Comparison of ENCODE assay signal across 19 cellular contexts in genomic region chr16:69562818-69563217, GRCh38. TPM values are rescaled to one million over a fixed set of nuclear protein-coding genes. Genes with fewer than 3 reads are reported as not detected.
DNase-seq lines count a peak whose midpoint lies in the region; ATAC-seq, FAIRE-seq and TF ChIP-seq lines count a peak whose summit lies in the region.
"Had no signal": no experiment of that assay in that cellular context is flagged by ENCODE, and none has a peak within 500 bp of the region (broad histone marks: within the 10 kb centered on the region; RNA-seq: fewer than 3 reads in every experiment).

No MANE protein-coding gene starts in this region.

- H3K4me3 Mint-ChIP-seq in Calu3 (ENCODE audit: low read depth, unreplicated experiment): no peak overlapping the region
- H3K4me3 Mint-ChIP-seq in activated T-helper 17 cell treated with anti-CD3 and anti-CD28 coated beads, Interleukin-2, amount 50 U/mL, for 72 hours: peak overlapping the region; percentile 83
- peak overlapping the region in 1 of 5 donors; percentile 9 for H3K4me3 Mint-ChIP-seq in immature natural killer cell
- no peak overlapping the region for H3K4me3 Mint-ChIP-seq in activated CD8-positive, alpha-beta T cell treated with anti-CD3 and anti-CD28 coated beads for 36 hours

- H3K27ac ChIP-seq in A549: peak overlapping the region in 1 of 2 experiments; percentile 99; a peak in 3 of 6 replicates

- TF ChIP-seq EP300 in A549 (IDR thresholded peaks at IDR 0.05): no peak

- 92% methylated on average over 3 of the region's 3 CpGs for WGBS in A549 (ENCODE audit: missing lambda C conversion rate)

- no peak overlapping the region for H3K4me2 ChIP-seq in A549

- CTCF ChIA-PET in A549 (lab: Yijun Ruan, JAX) (no interaction called here), Calu3 (lab: Charles Lee) (no interaction called here)
- CTCF ChIA-PET in activated CD8-positive, alpha-beta T cell treated with anti-CD3 and anti-CD28 coated beads for 36 hours (lab: Charles Lee): no interaction called here

- H3K27me3 Mint-ChIP-seq in Calu3 (ENCODE audit: unreplicated experiment): no peaks in the 10 kb centered on the region
- no peaks in the 10 kb centered on the region for H3K27me3 Mint-ChIP-seq in activated T-helper 17 cell treated with anti-CD3 and anti-CD28 coated beads, Interleukin-2, amount 50 U/mL, for 72 hours
- H3K27me3 Mint-ChIP-seq in immature natural killer cell (ENCODE audit: low read depth in 3 of 3): peaks cover 8 to 23% (median 21%) of the 10 kb centered on the region in 3 donors
- H3K27me3 Mint-ChIP-seq in activated CD8-positive, alpha-beta T cell treated with anti-CD3 and anti-CD28 coated beads for 36 hours: no peaks in the 10 kb centered on the region
- H3K27me3 Mint-ChIP-seq: CD4-positive, alpha-beta T cell had no signal

- TF ChIP-seq CTCF in A549 (IDR thresholded peaks at IDR 0.05) (no peak), Calu3 (IDR thresholded peaks at IDR 0.05; ENCODE audit: unreplicated experiment) (no peak)
- TF ChIP-seq CTCF in activated CD8-positive, alpha-beta T cell treated with anti-CD3 and anti-CD28 coated beads for 36 hours (IDR thresholded peaks at IDR 0.05): no peak

- H3K4me1 Mint-ChIP-seq in Calu3 (ENCODE audit: low read depth, unreplicated experiment) (peaks cover 15% of the 10 kb centered on the region), immature natural killer cell (peaks cover 28 to 33% of the 10 kb centered on the region in 2 donors)
- H3K4me1 Mint-ChIP-seq in activated T-helper 17 cell treated with anti-CD3 and anti-CD28 coated beads, Interleukin-2, amount 50 U/mL, for 72 hours: peaks cover 12% of the 10 kb centered on the region
- H3K4me1 Mint-ChIP-seq in activated CD8-positive, alpha-beta T cell treated with anti-CD3 and anti-CD28 coated beads for 36 hours (ENCODE audit: low read depth): peaks cover 37% of the 10 kb centered on the region

- FAIRE-seq in A549 (lab: Jason Lieb, UNC): no peak
- FAIRE-seq: GM12892 had no signal

- H3K27ac Mint-ChIP-seq in Calu3 (ENCODE audit: unreplicated experiment) (peak overlapping the region; percentile 90), immature natural killer cell (peak overlapping the region in 4 of 6 donors; percentile 40 to 97 (median 55))
- H3K27ac Mint-ChIP-seq in activated T-helper 17 cell treated with anti-CD3 and anti-CD28 coated beads, Interleukin-2, amount 50 U/mL, for 72 hours: peak overlapping the region; percentile 93
- no peak overlapping the region for H3K27ac Mint-ChIP-seq in activated CD8-positive, alpha-beta T cell treated with anti-CD3 and anti-CD28 coated beads for 36 hours

- DNase-seq in A549 (ENCODE audit: low read depth in 1 of 2, low spot score in 1 of 2) (no peak), Calu3 (no peak), immature natural killer cell (no peak), NCI-H446 treated with DMSO at 0.1 percent for 48 hours (lab: John Stamatoyannopoulos, UW) (no peak), NCI-H1417 treated with DMSO at 0.1 percent for 48 hours (lab: John Stamatoyannopoulos, UW) (no peak), NCI-H2227 treated with DMSO at 0.1 percent for 48 hours (lab: John Stamatoyannopoulos, UW) (no peak)
- no peak for DNase-seq in activated CD8-positive, alpha-beta T cell treated with anti-CD3 and anti-CD28 coated beads for 36 hours
- DNase-seq: CD4-positive, alpha-beta T cell; COR-L47; GOT3; Karpas-422; MV-4-11; NCI-H1105 treated with DMSO at 0.1 percent for 48 hours; NCI-H187; NCI-H510A treated with DMSO at 0.1 percent for 48 hours; NCI-H748 treated with DMSO at 0.1 percent for 48 hours had no signal

- POLR2A ChIA-PET in A549 (lab: Yijun Ruan, JAX): no interaction called here
- POLR2A ChIA-PET in activated CD8-positive, alpha-beta T cell treated with anti-CD3 and anti-CD28 coated beads for 36 hours (lab: Charles Lee): interaction anchor here (2.7 kb wide), 1 partner anchor 33 kb away, joined by 26 read pairs; no protein-coding TSS in a partner anchor

- no peak for TF ChIP-seq RAD21 in A549 (conservative IDR thresholded peaks at IDR 0.05 in 1 of 2, IDR thresholded peaks at IDR 0.05 in 1 of 2)

- no peaks in the 10 kb centered on the region for H3K9me3 Mint-ChIP-seq in Calu3 (ENCODE audit: low read depth, unreplicated experiment)
- no peaks in the 10 kb centered on the region for H3K9me3 Mint-ChIP-seq in activated T-helper 17 cell treated with anti-CD3 and anti-CD28 coated beads, Interleukin-2, amount 50 U/mL, for 72 hours
- H3K9me3 Mint-ChIP-seq in immature natural killer cell: no peaks in the 10 kb centered on the region
- H3K9me3 Mint-ChIP-seq in activated CD8-positive, alpha-beta T cell treated with anti-CD3 and anti-CD28 coated beads for 36 hours: no peaks in the 10 kb centered on the region
- H3K9me3 Mint-ChIP-seq: CD4-positive, alpha-beta T cell had no signal

- no peak for TF ChIP-seq POLR2A in A549 (IDR thresholded peaks at IDR 0.05; ENCODE audit: low read length)

- H3K9me3 ChIP-seq in A549: no peaks in the 10 kb centered on the region

- BruUV-seq in Calu3 (replicated peaks; lab: Mats Ljungman, UMichigan): no TSS peak

- no peak overlapping the region for H3K4me3 ChIP-seq in A549

- intact Hi-C loops in Calu3 (cut with micrococcal nuclease; ENCODE audit: unreplicated experiment): no loop called here
- intact Hi-C loops in activated CD8-positive, alpha-beta T cell treated with anti-CD3 and anti-CD28 coated beads for 36 hours (cut with micrococcal nuclease): loop anchor here (5.0 kb wide), 2 partner anchors 41 to 96 kb away; no protein-coding TSS in a partner anchor

- H3K4me1 ChIP-seq in A549: peaks cover 27% of the 10 kb centered on the region

- ATAC-seq in A549: no peak
- ATAC-seq in activated T-helper 17 cell treated with anti-CD3 and anti-CD28 coated beads, Interleukin-2, amount 50 U/mL, for 72 hours (replicated peaks): no peak
- no peak for ATAC-seq in activated CD8-positive, alpha-beta T cell treated with anti-CD3 and anti-CD28 coated beads for 36 hours
- ATAC-seq: HCT116 had no signal

- H3K36me3 Mint-ChIP-seq in Calu3 (ENCODE audit: insufficient read depth, unreplicated experiment) (peaks cover 32% of the 10 kb centered on the region), immature natural killer cell (no peaks in the 10 kb centered on the region)
- peaks cover 27% of the 10 kb centered on the region for H3K36me3 Mint-ChIP-seq in activated T-helper 17 cell treated with anti-CD3 and anti-CD28 coated beads, Interleukin-2, amount 50 U/mL, for 72 hours (ENCODE audit: low read depth)
- peaks cover 18% of the 10 kb centered on the region for H3K36me3 Mint-ChIP-seq in activated CD8-positive, alpha-beta T cell treated with anti-CD3 and anti-CD28 coated beads for 36 hours (ENCODE audit: low read depth)

TF ChIP-seq in A549, 52 proteins besides CTCF, POLR2A, EP300 and RAD21:
- TF ChIP-seq MAFK (IDR thresholded peaks at IDR 0.05; ENCODE audit: partially characterized antibody) (peak; percentile 91), BHLHE40 (IDR thresholded peaks at IDR 0.05; ENCODE audit: low read depth, low read length) (no peak)
TF ChIP-seq in A549: peak in this region for 1.

RNA-seq across cellular contexts. Expression of gene NFAT5, which starts 2.9 kb away (rescaled TPM):
- polyA plus RNA-seq in A549 (2011; rRNA removed) (45.1 and 48.3 TPM in 2 replicates), A549 (2017; fragmentation: RNase III; extraction: RNeasy Plus Mini Kit Qiagen cat#74134 plus additional on column Dnase treatment) (8.2 to 9.5 TPM (median 8.3 TPM) in 3 replicates), immature natural killer cell (10 to 100 TPM in 1 of 3 donors, 1 to 10 TPM in 2; 5.4 to 17.5 (median 7.9) TPM)
- 3.1 and 4.9 TPM in 2 replicates for polyA plus RNA-seq in A549 (2012; cell fraction: cytosol; rRNA removed)
- polyA plus RNA-seq in A549 (2012; cell fraction: nucleus; rRNA removed): 8.0 and 9.6 TPM in 2 replicates
- polyA minus RNA-seq in A549 (2011; rRNA and poly(A)+ RNA removed): 75.4 and 86.1 TPM in 2 replicates
- 57.9 and 64.3 TPM in 2 replicates for total RNA-seq in Calu3 (2022)
- total RNA-seq in activated T-helper 17 cell treated with anti-CD3 and anti-CD28 coated beads, Interleukin-2, amount 50 U/mL, for 72 hours: 10 to 100 TPM; 33.0 to 76.0 TPM
- 10 to 100 TPM; 36.0 to 37.8 TPM for total RNA-seq in activated CD8-positive, alpha-beta T cell treated with anti-CD3 and anti-CD28 coated beads for 36 hours
